ENCODE assay signal across 17 cellular contexts in the genomic region with DNA sequence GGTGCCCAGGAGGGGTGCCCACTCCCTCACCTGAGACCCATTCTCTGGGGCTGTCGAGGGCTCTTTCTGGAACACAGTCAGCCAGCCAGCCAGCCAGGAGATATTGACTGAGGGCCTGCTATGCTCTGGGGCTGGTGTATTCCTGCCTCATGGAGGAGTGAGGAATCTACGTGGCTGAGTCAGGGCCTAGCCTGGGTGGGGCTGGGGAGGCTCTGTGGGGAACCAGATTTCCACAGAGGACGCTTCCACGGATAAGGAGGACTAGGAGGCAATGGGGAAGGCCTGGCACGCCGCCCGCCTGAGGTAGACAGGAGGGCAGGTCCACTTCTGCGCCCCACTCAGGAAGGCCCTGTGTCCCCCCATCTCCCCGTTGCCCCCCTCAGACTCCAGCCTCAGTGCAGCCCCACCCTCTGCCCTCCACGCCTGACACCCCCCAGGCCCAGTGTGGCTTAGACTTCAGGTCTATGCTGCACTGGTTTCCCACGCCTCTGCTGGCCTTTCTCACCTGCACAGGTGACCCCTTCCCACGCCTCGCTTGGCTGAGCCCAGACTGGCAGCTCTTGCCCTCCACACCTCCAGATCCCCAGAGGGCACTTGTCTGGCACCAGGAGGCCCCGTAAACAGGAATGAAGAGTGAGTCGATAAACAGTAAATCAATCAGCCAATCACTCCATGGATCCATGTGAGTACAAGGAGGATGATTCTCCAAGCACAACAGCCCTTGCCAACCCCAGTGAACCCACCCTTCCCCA.
"Had no signal": no experiment of that assay in that cellular context is flagged by ENCODE, and none has a peak within 500 bp of the region (broad histone marks: within the 10 kb centered on the region; RNA-seq: fewer than 3 reads in every experiment).

No MANE protein-coding gene starts in this region.

- DNase-seq: activated CD4-positive, alpha-beta T cell treated with anti-CD3 and anti-CD28 coated beads, Interleukin-2, amount 10 ng/mL, durations not matched to agents 7 days and 5 days; activated CD8-positive, alpha-beta T cell treated with anti-CD3 and anti-CD28 coated beads, Interleukin-2, amount 10 ng/mL, durations not matched to agents 7 days and 5 days; activated naive CD4-positive, alpha-beta T cell treated with Interleukin-2 at 50 U/mL for 16 hours; activated T-cell treated with anti-CD3 and anti-CD28 coated beads, Interleukin-2, amount 50 U/mL, for 24 hours; anterior cingulate cortex; colonic mucosa; endodermal cell; foreskin keratinocyte; hippocampal formation; nucleus accumbens; retina; stimulated activated naive B cell treated with anti-CD40 and anti-IgM and Interleukin-4, amounts not matched to agents 10 μg/mL and 1 μg/mL and 100 μg/mL, for 72 hours had no signal

- H3K4me3 ChIP-seq: colonic mucosa, lung, thoracic aorta, upper lobe of left lung had no signal

- H3K9me3 ChIP-seq: colonic mucosa, thoracic aorta, upper lobe of left lung had no signal

- H3K27me3 ChIP-seq: colonic mucosa, upper lobe of left lung had no signal

- FAIRE-seq: islet of Langerhans had no signal

- ATAC-seq: activated CD4-positive, CD25-positive, alpha-beta regulatory T cell treated with anti-CD3 and anti-CD28 coated beads, Interleukin-2, amount 50 U/mL, for 24 hours; activated CD8-positive, alpha-beta T cell treated with anti-CD3 and anti-CD28 coated beads, Interleukin-2, amount 10 ng/mL, durations not matched to agents 7 days and 5 days; foreskin keratinocyte; stimulated activated naive B cell treated with anti-CD40 and anti-IgM and Interleukin-4, amounts not matched to agents 10 μg/mL and 1 μg/mL and 100 μg/mL, for 72 hours had no signal

- H3K36me3 ChIP-seq: colonic mucosa, thoracic aorta, upper lobe of left lung had no signal

- H3K4me1 ChIP-seq: colonic mucosa, foreskin keratinocyte had no signal
